ENCODE assay signal across 22 cellular contexts in genomic region chr18:50162486-50163304, GRCh38. TPM values are rescaled to one million over a fixed set of nuclear protein-coding genes. Genes with fewer than 3 reads are reported as not detected.
A peak's percentile ranks its signal among the peaks of the same experiment; 100 is the strongest.
DNase-seq lines count a peak whose midpoint lies in the region; ATAC-seq, FAIRE-seq and TF ChIP-seq lines count a peak whose summit lies in the region.
"Had no signal": no experiment of that assay in that cellular context is flagged by ENCODE, and none has a peak within 500 bp of the region (broad histone marks: within the 10 kb centered on the region; RNA-seq: fewer than 3 reads in every experiment).

No MANE protein-coding gene starts in this region.

- no peak overlapping the region for H3K4me3 ChIP-seq in breast epithelium
- H3K4me3 ChIP-seq in bronchial epithelial cell (ENCODE audit: low read depth, low read length) = no peak overlapping the region
- H3K4me3 ChIP-seq in upper lobe of right lung = no peak overlapping the region
- H3K4me3 ChIP-seq: K562, psoas muscle had no signal

- no peaks in the 10 kb centered on the region for H3K9me3 ChIP-seq in breast epithelium
- H3K9me3 ChIP-seq in upper lobe of right lung = no peaks in the 10 kb centered on the region
- H3K9me3 ChIP-seq: psoas muscle had no signal

- no peaks in the 10 kb centered on the region for H3K4me1 ChIP-seq in breast epithelium
- H3K4me1 ChIP-seq in upper lobe of right lung = no peaks in the 10 kb centered on the region
- H3K4me1 ChIP-seq: psoas muscle had no signal

- intact Hi-C loops in breast epithelium (cut with DNase I; ENCODE audit: low total_unique reads) = no loop called here
- intact Hi-C loops in MCF 10A (cut with micrococcal nuclease) = no loop called here
- intact Hi-C loops in upper lobe of right lung (cut with DNase I) = no loop called here

- H3K27ac Mint-ChIP-seq in MCF 10A (ENCODE audit: low read depth, unreplicated experiment) = no peak overlapping the region
- no peak overlapping the region for H3K27ac Mint-ChIP-seq in activated T-cell treated with anti-CD3 and anti-CD28 coated beads, Interleukin-2, amount 50 U/mL, for 72 hours
- H3K27ac Mint-ChIP-seq: activated CD8-positive, alpha-beta T cell treated with anti-CD3 and anti-CD28 coated beads for 36 hours; activated naive CD4-positive, alpha-beta T cell treated with anti-CD3 and anti-CD28 coated beads, Interleukin-2, amount 50 U/mL, for 72 hours; CD4-positive, CD25-positive, alpha-beta regulatory T cell; T-helper 2 cell treated with Interferon-gamma antibody and Interleukin-4, amounts not matched to agents 5 μg/mL and 100 μg/mL, for 36 hours had no signal

- H3K4me3 Mint-ChIP-seq in MCF 10A (ENCODE audit: unreplicated experiment) = no peak overlapping the region
- no peak overlapping the region for H3K4me3 Mint-ChIP-seq in activated T-cell treated with anti-CD3 and anti-CD28 coated beads, Interleukin-2, amount 50 U/mL, for 72 hours
- H3K4me3 Mint-ChIP-seq: activated CD8-positive, alpha-beta T cell treated with anti-CD3 and anti-CD28 coated beads for 36 hours; CD4-positive, CD25-positive, alpha-beta regulatory T cell; T-helper 2 cell treated with Interferon-gamma antibody and Interleukin-4, amounts not matched to agents 5 μg/mL and 100 μg/mL, for 36 hours had no signal

- H3K4me1 Mint-ChIP-seq in MCF 10A (ENCODE audit: insufficient read depth, unreplicated experiment) = peaks cover 23% of the 10 kb centered on the region
- H3K4me1 Mint-ChIP-seq in activated T-cell treated with anti-CD3 and anti-CD28 coated beads, Interleukin-2, amount 50 U/mL, for 72 hours (ENCODE audit: low read depth) = no peaks in the 10 kb centered on the region
- H3K4me1 Mint-ChIP-seq: CD4-positive, CD25-positive, alpha-beta regulatory T cell had no signal

- no peaks in the 10 kb centered on the region for H3K9me3 Mint-ChIP-seq in MCF 10A (ENCODE audit: unreplicated experiment)
- no peaks in the 10 kb centered on the region for H3K9me3 Mint-ChIP-seq in activated T-cell treated with anti-CD3 and anti-CD28 coated beads, Interleukin-2, amount 50 U/mL, for 72 hours
- H3K9me3 Mint-ChIP-seq: activated CD8-positive, alpha-beta T cell treated with anti-CD3 and anti-CD28 coated beads for 36 hours; activated naive CD4-positive, alpha-beta T cell treated with anti-CD3 and anti-CD28 coated beads, Interleukin-2, amount 50 U/mL, for 72 hours; CD4-positive, CD25-positive, alpha-beta regulatory T cell; T-helper 2 cell treated with Interferon-gamma antibody and Interleukin-4, amounts not matched to agents 5 μg/mL and 100 μg/mL, for 36 hours had no signal

- H3K36me3 ChIP-seq in breast epithelium (no peaks in the 10 kb centered on the region), bronchial epithelial cell (ENCODE audit: control insufficient read depth, insufficient read depth, low read length) (no peaks in the 10 kb centered on the region), upper lobe of right lung (no peaks in the 10 kb centered on the region)

- CTCF ChIA-PET in MCF 10A (lab: Yijun Ruan, JAX) = interaction anchor here (0.7 to 0.9 kb wide), 2 partner anchors 28 to 33 kb away, joined by 3 read pairs; no protein-coding TSS in a partner anchor

- POLR2A ChIA-PET in MCF 10A (lab: Yijun Ruan, JAX) = interaction anchor here (1.2 to 2.4 kb wide), 4 partner anchors 10 to 21 kb away, joined by 5 to 9 read pairs (median 6); no protein-coding TSS in a partner anchor

- H3K27me3 Mint-ChIP-seq in MCF 10A (ENCODE audit: insufficient read depth, unreplicated experiment) = no peaks in the 10 kb centered on the region
- peaks cover 66% of the 10 kb centered on the region for H3K27me3 Mint-ChIP-seq in activated T-cell treated with anti-CD3 and anti-CD28 coated beads, Interleukin-2, amount 50 U/mL, for 72 hours (ENCODE audit: low read depth)

- H3K36me3 Mint-ChIP-seq in MCF 10A (ENCODE audit: insufficient read depth, unreplicated experiment) = peaks cover 5% of the 10 kb centered on the region
- H3K36me3 Mint-ChIP-seq in activated T-cell treated with anti-CD3 and anti-CD28 coated beads, Interleukin-2, amount 50 U/mL, for 72 hours (ENCODE audit: insufficient read depth in 2 of 2) = no peaks in the 10 kb centered on the region
- H3K36me3 Mint-ChIP-seq: activated naive CD4-positive, alpha-beta T cell treated with anti-CD3 and anti-CD28 coated beads, Interleukin-2, amount 50 U/mL, for 72 hours; CD4-positive, CD25-positive, alpha-beta regulatory T cell had no signal

- TF ChIP-seq POLR2A in breast epithelium (IDR thresholded peaks at IDR 0.05) = no peak

- H3K27me3 ChIP-seq in breast epithelium = no peaks in the 10 kb centered on the region
- no peaks in the 10 kb centered on the region for H3K27me3 ChIP-seq in bronchial epithelial cell (ENCODE audit: control insufficient read depth, insufficient read depth, low read length)
- H3K27me3 ChIP-seq in upper lobe of right lung = no peaks in the 10 kb centered on the region

- no TSS peak for BruUV-seq in MCF 10A (replicated peaks; lab: Mats Ljungman, UMichigan)

- DNase-seq in breast epithelium (ENCODE audit: low spot score in 2 of 2) (no peak), MCF 10A (ENCODE audit: unreplicated experiment) (no peak), bronchial epithelial cell (ENCODE audit: low read depth) (peak; percentile 38), left lobe of liver (ENCODE audit: low spot score) (no peak), upper lobe of right lung (no peak), NCI-H1105 treated with DMSO at 0.1 percent for 48 hours (lab: John Stamatoyannopoulos, UW) (no peak), RCC 7860 (ENCODE audit: low spot score) (no peak)
- no peak for DNase-seq in activated T-cell treated with anti-CD3 and anti-CD28 coated beads, Interleukin-2, amount 50 U/mL, for 72 hours
- DNase-seq: ACHN; activated CD8-positive, alpha-beta T cell treated with anti-CD3 and anti-CD28 coated beads for 36 hours; activated T-cell treated with anti-CD3 and anti-CD28 coated beads, Interleukin-2, amount 50 U/mL, for 48 hours; CD4-positive, CD25-positive, alpha-beta regulatory T cell; cortex of kidney; DND-41; hypothalamus; NCI-H2029 treated with DMSO at 0.1 percent for 48 hours; psoas muscle; stimulated activated CD8-positive, alpha-beta memory T cell treated with anti-CD3 and anti-CD28 coated beads, Interleukin-4, amount 100 ng/mL, for 48 hours; substantia nigra had no signal

- TF ChIP-seq CTCF in breast epithelium (IDR thresholded peaks at IDR 0.05) (no peak), MCF 10A (IDR thresholded peaks at IDR 0.05; ENCODE audit: unreplicated experiment) (no peak), bronchial epithelial cell (IDR thresholded peaks at IDR 0.05; ENCODE audit: insufficient read depth, low read length, severe bottlenecking) (no peak), upper lobe of right lung (IDR thresholded peaks at IDR 0.05) (no peak)

- ATAC-seq in left lobe of liver = peak; percentile 50
- peak; percentile 51 for ATAC-seq in upper lobe of right lung
- ATAC-seq in activated T-cell treated with anti-CD3 and anti-CD28 coated beads, Interleukin-2, amount 50 U/mL, for 72 hours (replicated peaks in 1 of 2) = no peak
- ATAC-seq: activated CD8-positive, alpha-beta T cell treated with anti-CD3 and anti-CD28 coated beads for 36 hours; activated naive CD4-positive, alpha-beta T cell treated with anti-CD3 and anti-CD28 coated beads, Interleukin-2, amount 50 U/mL, for 72 hours; K562; psoas muscle had no signal

- FAIRE-seq in bronchial epithelial cell (lab: Jason Lieb, UNC) (peak; percentile 50), RCC 7860 (lab: Jason Lieb, UNC) (no peak)
- FAIRE-seq: K562 had no signal

- H3K27ac ChIP-seq in breast epithelium = peak overlapping the region; percentile 44 to 55
- H3K27ac ChIP-seq in upper lobe of right lung = no peak overlapping the region
- H3K27ac ChIP-seq: psoas muscle had no signal

RNA-seq across cellular contexts. Expression of gene MYO5B, which starts 32.3 kb away (rescaled TPM):
- total RNA-seq in breast epithelium = 10 to 100 TPM in 2 of 3 donors, 1 to 10 TPM in 1; 2.4 to 53.1 (median 22.0) TPM
- total RNA-seq in MCF 10A (2022) = 25.9 and 26.7 TPM in 2 replicates
- total RNA-seq in bronchial epithelial cell = 31.3 and 66.8 TPM in 2 replicates
- total RNA-seq in left lobe of liver = 16.1 TPM
- total RNA-seq in upper lobe of right lung = 31.6 TPM
- total RNA-seq in activated T-cell treated with anti-CD3 and anti-CD28 coated beads, Interleukin-2, amount 50 U/mL, for 72 hours = under 1 TPM; 0.12 to 0.39 TPM
- total RNA-seq: CD4-positive, CD25-positive, alpha-beta regulatory T cell had no signal

Comparison
In these comparisons a context has a peak if more than half of its experiments do, and no peak if none do; other contexts are left out.
1. ATAC-seq: peak in left lobe of liver (single experiment) and upper lobe of right lung (single experiment); none in activated T-cell treated with anti-CD3 and anti-CD28 coated beads, Interleukin-2, amount 50 U/mL, for 72 hours (0 of 2).